ENCODE assay signal across 30 cellular contexts in genomic region chr9:137648396-137648795, GRCh38. TPM values are rescaled to one million over a fixed set of nuclear protein-coding genes. Genes with fewer than 3 reads are reported as not detected.
DNase-seq lines count a peak whose midpoint lies in the region; ATAC-seq and TF ChIP-seq lines count a peak whose summit lies in the region.
"Had no signal": no experiment of that assay in that cellular context is flagged by ENCODE, and none has a peak within 500 bp of the region (broad histone marks: within the 10 kb centered on the region; RNA-seq: fewer than 3 reads in every experiment).

No MANE protein-coding gene starts in this region.

- no peak for ATAC-seq in GM19463 (IDR thresholded peaks at IDR 0.05; ENCODE audit: unreplicated experiment)
- ATAC-seq: HepG2; naive thymus-derived CD8-positive, alpha-beta T cell; pancreas had no signal

- peak overlapping the region; percentile 95 for H3K27ac ChIP-seq in DOHH2 (ENCODE audit: low read depth, low read length)
- H3K27ac ChIP-seq: cardiac muscle cell, left ventricle myocardium inferior, pancreas, right lobe of liver, transverse colon had no signal

- H3K4me3 ChIP-seq in DOHH2 (ENCODE audit: low read length) (peak overlapping the region; percentile 13; the same call in 1 of the 2 replicates), adipocyte (ENCODE audit: low read length) (no peak overlapping the region)
- H3K4me3 ChIP-seq: cardiac muscle cell, left ventricle myocardium inferior, pancreas, right lobe of liver, stomach, transverse colon had no signal

- intact Hi-C loops in Calu3 (cut with micrococcal nuclease; ENCODE audit: unreplicated experiment) = no loop called here

- no TSS peak for BruUV-seq in Calu3 (replicated peaks; lab: Mats Ljungman, UMichigan)

- H3F3A ChIP-seq in DOHH2 (ENCODE audit: control insufficient read depth, insufficient read depth) = peaks cover 29% of the 10 kb centered on the region

- H3K9me3 ChIP-seq in DOHH2 (ENCODE audit: control insufficient read depth, insufficient read depth, low read length) (no peaks in the 10 kb centered on the region), adipocyte (ENCODE audit: control insufficient read depth, low read length) (no peaks in the 10 kb centered on the region)
- H3K9me3 ChIP-seq: BE2C, left ventricle myocardium inferior, pancreas, right lobe of liver, SK-N-SH, stomach, transverse colon had no signal

- no peak overlapping the region for H3K27ac Mint-ChIP-seq in Calu3 (ENCODE audit: unreplicated experiment)
- H3K27ac Mint-ChIP-seq: activated T-cell treated with anti-CD3 and anti-CD28 coated beads, Interleukin-2, amount 50 U/mL, for 24 hours; mesothelial cell of epicardium had no signal

- peaks cover 80% of the 10 kb centered on the region for H3K36me3 ChIP-seq in DOHH2 (ENCODE audit: control insufficient read depth, low read length)
- H3K36me3 ChIP-seq in adipocyte (ENCODE audit: control insufficient read depth, insufficient read depth, low read length, severe bottlenecking) = peaks cover 26% of the 10 kb centered on the region
- H3K36me3 ChIP-seq: cardiac muscle cell, pancreas had no signal

- H3K27me3 ChIP-seq in DOHH2 (ENCODE audit: control insufficient read depth, low read length) = no peaks in the 10 kb centered on the region
- H3K27me3 ChIP-seq in adipocyte (replicated peaks; ENCODE audit: control insufficient read depth, insufficient read depth, low read length) = no peaks in the 10 kb centered on the region
- H3K27me3 ChIP-seq: BE2C, cardiac muscle cell, pancreas, right lobe of liver, stomach, transverse colon had no signal

- 0 out of 2 replicates have a peak, but pooled peaks cover 3% of the 10 kb centered on the region for H4K20me1 ChIP-seq in DOHH2 (ENCODE audit: control insufficient read depth, insufficient read depth, low read depth, low read length)

- no peak overlapping the region for H3K4me3 Mint-ChIP-seq in Calu3 (ENCODE audit: low read depth, unreplicated experiment)
- H3K4me3 Mint-ChIP-seq: activated T-cell treated with anti-CD3 and anti-CD28 coated beads, Interleukin-2, amount 50 U/mL, for 24 hours; H9; mesothelial cell of epicardium had no signal

- TF ChIP-seq CTCF in DOHH2 (IDR thresholded peaks at IDR 0.05; ENCODE audit: low read depth, low read length, poor library complexity, severe bottlenecking) (no peak), Calu3 (IDR thresholded peaks at IDR 0.05; ENCODE audit: unreplicated experiment) (no peak)

- peaks cover 16% of the 10 kb centered on the region for H3K36me3 Mint-ChIP-seq in Calu3 (ENCODE audit: insufficient read depth, unreplicated experiment)

- H3K9me2 ChIP-seq in DOHH2 (replicated peaks; ENCODE audit: control insufficient read depth, low read length) = no peaks in the 10 kb centered on the region
- H3K9me2 ChIP-seq: SK-N-SH had no signal

- H3K4me2 ChIP-seq in DOHH2 (ENCODE audit: low read length) = peak overlapping the region; percentile 81
- H3K4me2 ChIP-seq: SK-N-SH had no signal

- no peaks in the 10 kb centered on the region for H3K27me3 Mint-ChIP-seq in Calu3 (ENCODE audit: unreplicated experiment)
- H3K27me3 Mint-ChIP-seq: activated T-cell treated with anti-CD3 and anti-CD28 coated beads, Interleukin-2, amount 50 U/mL, for 24 hours; naive thymus-derived CD8-positive, alpha-beta T cell had no signal

- no peak overlapping the region for H3K9ac ChIP-seq in adipocyte (ENCODE audit: low read length)
- H3K9ac ChIP-seq: SK-N-SH had no signal

- H3K4me1 Mint-ChIP-seq in Calu3 (ENCODE audit: low read depth, unreplicated experiment) = no peaks in the 10 kb centered on the region

- H3K79me2 ChIP-seq in DOHH2 (ENCODE audit: control insufficient read depth, low read length) = peaks cover 94% of the 10 kb centered on the region

- peaks cover 100% of the 10 kb centered on the region for H3K4me1 ChIP-seq in DOHH2 (ENCODE audit: control insufficient read depth, low read length)
- peaks cover 3% of the 10 kb centered on the region for H3K4me1 ChIP-seq in adipocyte (ENCODE audit: control insufficient read depth, insufficient read depth, low read length)
- H3K4me1 ChIP-seq: BE2C, pancreas, right lobe of liver had no signal

- CTCF ChIA-PET in Calu3 (lab: Charles Lee) = interaction anchor here (0.7 kb wide), 1 partner anchor 22 kb away, joined by 4 read pairs; no protein-coding TSS in a partner anchor

- H3K9me3 Mint-ChIP-seq in Calu3 (ENCODE audit: low read depth, unreplicated experiment) = no peaks in the 10 kb centered on the region
- H3K9me3 Mint-ChIP-seq: activated T-cell treated with anti-CD3 and anti-CD28 coated beads, Interleukin-2, amount 50 U/mL, for 24 hours; H9; mesothelial cell of epicardium; naive thymus-derived CD8-positive, alpha-beta T cell had no signal

- peak; percentile 27 for DNase-seq in adipocyte (ENCODE audit: low read depth)
- DNase-seq in fibroblast of peridontal ligament (ENCODE audit: extremely low read depth) = peak; percentile 85
- DNase-seq in renal cortical epithelial cell (ENCODE audit: low read depth) = peak; percentile 15
- DNase-seq in AG20443 (ENCODE audit: low spot score) = no peak
- no peak for DNase-seq in NCI-H82 (lab: John Stamatoyannopoulos, UW)
- no peak for DNase-seq in Calu3
- DNase-seq: activated CD4-positive, alpha-beta T cell treated with anti-CD3 and anti-CD28 coated beads for 4 hours; activated naive CD4-positive, alpha-beta T cell treated with Interleukin-2 at 50 U/mL for 16 hours; activated T-cell treated with anti-CD3 and anti-CD28 coated beads, Interleukin-2, amount 50 U/mL, for 24 hours; BE2C; DND-41; H9; left ventricle myocardium inferior; naive thymus-derived CD8-positive, alpha-beta T cell; NCI-H1048; NCI-H1930; NCI-H345; NCI-H774; right lobe of liver; SK-N-SH; stimulated activated CD4-positive, alpha-beta T cell treated with anti-CD3 and anti-CD28 coated beads, Interleukin-15, amount 100 ng/mL, for 24 hours; stomach; T-helper 2 cell; transverse colon had no signal

RNA-seq across cellular contexts. Expression of gene EHMT1, which starts 29.6 kb away (rescaled TPM):
- 58.0 and 92.8 TPM in 2 replicates for total RNA-seq in renal cortical epithelial cell
- total RNA-seq in Calu3 (2022) = 56.0 and 61.7 TPM in 2 replicates

RNA-seq across cellular contexts. Expression of gene ARRDC1, which starts 42.9 kb away (rescaled TPM):
- total RNA-seq in renal cortical epithelial cell = 58.6 and 75.0 TPM in 2 replicates
- 86.4 and 93.7 TPM in 2 replicates for total RNA-seq in Calu3 (2022)

RNA-seq across cellular contexts. Expression of gene ZMYND19, which starts 58.1 kb away (rescaled TPM):
- 11.0 and 19.1 TPM in 2 replicates for total RNA-seq in renal cortical epithelial cell
- total RNA-seq in Calu3 (2022) = 30.0 and 31.7 TPM in 2 replicates

Comparison
In these comparisons a context has a peak if more than half of its experiments do, and no peak if none do; other contexts are left out.
1. DNase-seq: peak in adipocyte (single experiment), fibroblast of peridontal ligament (single experiment) and renal cortical epithelial cell (single experiment); none in AG20443 (single experiment), NCI-H82 (single experiment) and Calu3 (single experiment).